In the genomic region with DNA sequence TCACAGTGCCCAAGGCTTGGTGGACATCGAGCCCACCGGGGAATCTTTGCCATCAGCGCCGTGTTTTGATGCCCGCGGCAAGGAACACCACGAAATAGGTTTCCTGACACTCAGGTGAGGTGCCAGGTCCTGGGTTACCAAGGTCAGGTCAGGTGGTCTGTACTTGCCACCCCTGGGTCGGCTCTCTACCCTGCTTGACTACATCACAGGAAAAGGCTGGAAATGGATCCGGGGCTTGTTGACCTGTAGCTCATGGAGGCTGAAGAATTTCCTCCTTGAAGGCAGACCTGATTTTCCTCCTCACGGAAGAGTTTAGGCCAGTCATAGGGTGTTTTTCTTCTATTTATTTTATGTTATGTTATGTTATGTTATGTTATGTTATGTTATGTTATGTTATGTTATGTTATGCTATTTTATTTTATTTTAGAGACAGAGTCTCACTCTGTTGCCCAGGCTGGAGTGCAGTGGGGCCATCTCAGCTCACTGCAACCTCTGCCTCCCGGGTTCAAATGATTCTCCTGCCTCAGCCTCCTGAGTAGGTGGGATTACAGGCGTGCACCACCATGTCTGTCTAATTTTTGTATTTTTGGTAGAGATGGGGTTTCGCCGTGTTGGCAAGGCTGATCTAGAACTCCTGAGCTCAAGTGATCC, we compare ENCODE assay signal across 9 cellular contexts. TPM values are rescaled to one million over a fixed set of nuclear protein-coding genes. Genes with fewer than 3 reads are reported as not detected.
DNase-seq lines count a peak whose midpoint lies in the region; TF ChIP-seq lines count a peak whose summit lies in the region.
"Not testable (repeated sequence)": the region's sequence is repeated elsewhere in the genome, so short reads cannot be mapped to it uniquely, and the experiment has no call there.
"Had no signal": no experiment of that assay in that cellular context is flagged by ENCODE, and none has a peak within 500 bp of the region (broad histone marks: within the 10 kb centered on the region; RNA-seq: fewer than 3 reads in every experiment).

No MANE protein-coding gene starts in this region.

- BruUV-seq in Caco-2 (replicated peaks; lab: Mats Ljungman, UMichigan): TSS peak; percentile 66

- H3K36me3 Mint-ChIP-seq in Caco-2 (ENCODE audit: insufficient read depth, unreplicated experiment); endothelial cell (ENCODE audit: low read depth, unreplicated experiment); neural crest cell (ENCODE audit: low read depth): not testable (repeated sequence)

- intact Hi-C loops in Caco-2 (cut with micrococcal nuclease; ENCODE audit: unreplicated experiment): loop anchor here (1.0 kb wide), 2 partner anchors 10 to 21 kb away; partner anchors contain the start of gene HID1

- H3K27ac Mint-ChIP-seq in Caco-2 (ENCODE audit: unreplicated experiment): peak overlapping the region; percentile 88
- H3K27ac Mint-ChIP-seq in endothelial cell (ENCODE audit: unreplicated experiment): peak overlapping the region; percentile 59
- not testable (repeated sequence) for H3K27ac Mint-ChIP-seq in neural crest cell (ENCODE audit: unreplicated experiment)

- H3K4me1 ChIP-seq in Caco-2: peaks cover 13% of the 10 kb centered on the region
- peaks cover 26% of the 10 kb centered on the region for H3K4me1 ChIP-seq in SJSA1 (replicated peaks)
- H3K4me1 ChIP-seq in iPS-20b (ENCODE audit: insufficient read depth, low read length): not testable (repeated sequence)

- not testable (repeated sequence) for DNase-seq in Caco-2; MG63; SJSA1 (ENCODE audit: low read depth in 1 of 2, low spot score in 2 of 2); endothelial cell (ENCODE audit: low spot score); neural crest cell (ENCODE audit: low read depth, low spot score)
- DNase-seq in superior temporal gyrus (ENCODE audit: extremely low spot score): peak; percentile 70

- CTCF ChIA-PET in Caco-2 (lab: Charles Lee): interaction anchor here (0.6 to 1.7 kb wide), 6 partner anchors 9 to 207 kb away, joined by 3 to 18 read pairs (median 4); partner anchors contain the start of genes MRPL58 and NAT9

- H3K27ac ChIP-seq in SJSA1 (peak overlapping the region; percentile 59; the same call in 1 of the 2 replicates), adipose tissue (ENCODE audit: low read depth, low read length) (peak overlapping the region; percentile 69), iPS-20b (ENCODE audit: low read length) (peak overlapping the region; percentile 54)

- peak overlapping the region; percentile 95 for H3K4me3 Mint-ChIP-seq in Caco-2 (ENCODE audit: unreplicated experiment)
- peak overlapping the region; percentile 87 for H3K4me3 Mint-ChIP-seq in endothelial cell (ENCODE audit: unreplicated experiment)
- peak overlapping the region; percentile 94 for H3K4me3 Mint-ChIP-seq in neural crest cell

- not testable (repeated sequence) for H3K4me1 Mint-ChIP-seq in Caco-2 (ENCODE audit: low read depth, unreplicated experiment); endothelial cell (ENCODE audit: unreplicated experiment)
- H3K4me1 Mint-ChIP-seq in neural crest cell: peaks cover 11% of the 10 kb centered on the region

- POLR2A ChIA-PET in Caco-2 (lab: Charles Lee): interaction anchor here (0.7 to 1.4 kb wide), 6 partner anchors 10 to 110 kb away, joined by 3 to 13 read pairs (median 4); partner anchors contain the start of genes FDXR, HID1 and MRPL58

- not testable (repeated sequence) for H3K27me3 ChIP-seq in Caco-2 (replicated peaks; ENCODE audit: control insufficient read depth, insufficient read depth, low read length); MG63; SJSA1 (replicated peaks); iPS-20b (ENCODE audit: insufficient read depth, low read length)

- H3K4me3 ChIP-seq in Caco-2 (ENCODE audit: low read depth, low read length) (peak overlapping the region; percentile 58), MG63 (peak overlapping the region; percentile 54), SJSA1 (peak overlapping the region; percentile 51), iPS-20b (ENCODE audit: low read length) (peak overlapping the region; percentile 86)

- H3K36me3 ChIP-seq in Caco-2 (ENCODE audit: control insufficient read depth, insufficient read depth, low read length); MG63; SJSA1; iPS-20b (ENCODE audit: insufficient read depth, low read depth, low read length): not testable (repeated sequence)

- H3K9ac ChIP-seq in iPS-20b (ENCODE audit: low read depth, low read length): peak overlapping the region; percentile 83; the same call in 1 of the 2 replicates

- not testable (repeated sequence) for TF ChIP-seq CTCF in Caco-2 (IDR thresholded peaks at IDR 0.05; ENCODE audit: insufficient read depth in 1 of 2, low read depth in 1 of 2, low read length in 1 of 2, severe bottlenecking in 1 of 2, unreplicated experiment in 1 of 2); endothelial cell (IDR thresholded peaks at IDR 0.05; ENCODE audit: unreplicated experiment); neural crest cell (conservative IDR thresholded peaks at IDR 0.05)

- not testable (repeated sequence) for H3K27me3 Mint-ChIP-seq in Caco-2 (ENCODE audit: insufficient read depth, unreplicated experiment); neural crest cell (ENCODE audit: low read depth)
- peaks cover 12% of the 10 kb centered on the region for H3K27me3 Mint-ChIP-seq in endothelial cell (ENCODE audit: unreplicated experiment)

- 29 to 41% (median 34%) methylated on average over 14 of the region's 14 CpGs for WGBS in adipose tissue, 3 donors

- H3K9me3 ChIP-seq in Caco-2; MG63; SJSA1 (replicated peaks); iPS-20b (ENCODE audit: insufficient read depth, low read depth, low read length): not testable (repeated sequence)

- not testable (repeated sequence) for H3K9me3 Mint-ChIP-seq in Caco-2 (ENCODE audit: unreplicated experiment); endothelial cell (ENCODE audit: unreplicated experiment); neural crest cell

RNA-seq across cellular contexts. Expression of gene CDR2L, which starts 4.6 kb away (rescaled TPM):
- total RNA-seq in Caco-2 (2022) (30.9 and 31.6 TPM in 2 replicates), endothelial cell (ENCODE audit: unreplicated experiment) (33.2 TPM), neural crest cell (24.0 and 24.1 TPM in 2 replicates)
- 2.2 and 4.2 TPM in 2 replicates for total RNA-seq in MG63 (2014; rRNA removed; shearing (Covaris generic); ENCODE audit: low replicate concordance)
- 9.6 and 14.7 TPM in 2 replicates for total RNA-seq in SJSA1 (2014; rRNA removed; shearing (Covaris generic))
- polyA plus RNA-seq in adipose tissue: 10 to 100 TPM in 1 of 3 donors, 1 to 10 TPM in 2; 1.9 to 10.6 (median 7.0) TPM

RNA-seq across cellular contexts. Expression of gene HID1, which starts 10.2 kb away (rescaled TPM):
- total RNA-seq in Caco-2 (2022) (29.8 and 30.4 TPM in 2 replicates), endothelial cell (ENCODE audit: unreplicated experiment) (157 TPM), neural crest cell (11.8 and 14.6 TPM in 2 replicates)
- not detected in 2 replicates for total RNA-seq in MG63 (2014; rRNA removed; shearing (Covaris generic); ENCODE audit: low replicate concordance)
- total RNA-seq in SJSA1 (2014; rRNA removed; shearing (Covaris generic)): 0.16 TPM in 1 of 2 replicates, not detected in the other
- polyA plus RNA-seq in adipose tissue: 10 to 100 TPM; 13.8 to 98.5 (median 26.3) TPM

RNA-seq across cellular contexts. Expression of gene MRPL58, which starts 29.7 kb away (rescaled TPM):
- total RNA-seq in Caco-2 (2022) (61.0 and 61.8 TPM in 2 replicates), endothelial cell (ENCODE audit: unreplicated experiment) (16.2 TPM), neural crest cell (35.3 and 37.6 TPM in 2 replicates)
- total RNA-seq in MG63 (2014; rRNA removed; shearing (Covaris generic); ENCODE audit: low replicate concordance): 94.3 and 148 TPM in 2 replicates
- total RNA-seq in SJSA1 (2014; rRNA removed; shearing (Covaris generic)): 154 and 186 TPM in 2 replicates
- polyA plus RNA-seq in adipose tissue: 10 to 100 TPM; 27.7 to 43.5 (median 39.3) TPM

RNA-seq across cellular contexts. Expression of gene OTOP3, which starts 47.1 kb away (rescaled TPM):
- total RNA-seq in Caco-2 (2022) (not detected in 2 replicates), endothelial cell (ENCODE audit: unreplicated experiment) (not detected), neural crest cell (not detected in 2 replicates)
- total RNA-seq in MG63 (2014; rRNA removed; shearing (Covaris generic); ENCODE audit: low replicate concordance): not detected in 2 replicates
- not detected in 2 replicates for total RNA-seq in SJSA1 (2014; rRNA removed; shearing (Covaris generic))
- under 1 TPM in 1 of 3 donors, not detected in 2; 0.38 TPM for polyA plus RNA-seq in adipose tissue
- total RNA-seq: myocyte had no signal

RNA-seq across cellular contexts. Expression of gene OTOP2, which starts 58.7 kb away (rescaled TPM):
- not detected in 2 replicates for total RNA-seq in Caco-2 (2022)
- not detected in 2 replicates for total RNA-seq in MG63 (2014; rRNA removed; shearing (Covaris generic); ENCODE audit: low replicate concordance)
- total RNA-seq in SJSA1 (2014; rRNA removed; shearing (Covaris generic)): not detected in 2 replicates
- polyA plus RNA-seq in adipose tissue: under 1 TPM in 1 of 3 donors, not detected in 2; 0.06 TPM
- not detected for total RNA-seq in endothelial cell (ENCODE audit: unreplicated experiment)
- total RNA-seq in neural crest cell: not detected in 2 replicates
- total RNA-seq: myocyte had no signal

Comparison
In these comparisons a context has a peak if more than half of its experiments do, and no peak if none do; other contexts are left out.
1. RNA of gene HID1, which starts 10.2 kb away (total RNA-seq): 157 TPM in endothelial cell (single experiment), 29.8 to 30.4 TPM in Caco-2 and 11.8 to 14.6 TPM in neural crest cell; 0.16 TPM in SJSA1 and not detected in MG63; every median in the first group is over 10 times any median in the second.
2. Peak in every context shown above with its lines, with median percentiles within 50 percentile points of each other: H3K4me3 ChIP-seq, H3K4me3 Mint-ChIP-seq and H3K27ac ChIP-seq.